Comparison of ENCODE assay signal across 8 cellular contexts in genomic region chr2:204691911-204692510, GRCh38.
DNase-seq lines count a peak whose midpoint lies in the region; ATAC-seq, FAIRE-seq and TF ChIP-seq lines count a peak whose summit lies in the region.

No MANE protein-coding gene starts in this region.

- H3K4me3 ChIP-seq in Jurkat, Clone E6-1 (ENCODE audit: low read length): no peak overlapping the region
- H3K4me3 ChIP-seq in OCI-LY1 (ENCODE audit: low read depth, low read length, poor library complexity, severe bottlenecking) (no peak overlapping the region), mammary epithelial cell (replicated peaks in 1 of 3; ENCODE audit: insufficient read depth in 1 of 3, low read depth in 2 of 3, low read length in 3 of 3) (no peak overlapping the region), kidney (ENCODE audit: low read length in 2 of 2) (no peak overlapping the region), testis (no peak overlapping the region)

- no peak for TF ChIP-seq POLR2A in testis (IDR thresholded peaks at IDR 0.05)

- H3K27me3 ChIP-seq in OCI-LY1 (ENCODE audit: insufficient read depth, low read length): no peaks in the 10 kb centered on the region
- no peaks in the 10 kb centered on the region for H3K27me3 ChIP-seq in mammary epithelial cell (ENCODE audit: insufficient read depth, low read length)
- H3K27me3 ChIP-seq in testis: no peaks in the 10 kb centered on the region

- H3K9ac ChIP-seq in OCI-LY1 (ENCODE audit: low read length) (no peak overlapping the region), mammary epithelial cell (ENCODE audit: insufficient read depth, low read length) (no peak overlapping the region), kidney (ENCODE audit: low read length in 2 of 2) (no peak overlapping the region)

- H3K4me1 ChIP-seq in OCI-LY1 (ENCODE audit: insufficient read depth, low read length, severe bottlenecking) (no peaks in the 10 kb centered on the region), mammary epithelial cell (ENCODE audit: insufficient read depth, low read length) (no peaks in the 10 kb centered on the region), kidney (ENCODE audit: control insufficient read depth in 1 of 2, insufficient read depth in 1 of 2, low read depth in 1 of 2, low read length in 2 of 2) (no peaks in the 10 kb centered on the region), testis (no peaks in the 10 kb centered on the region)

- dilution Hi-C loops in mammary epithelial cell (cut with HindIII; ENCODE audit: low sequenced_read_pairs): no loop called here

- in situ Hi-C loops in mammary epithelial cell (cut with MboI; ENCODE audit: low sequenced_read_pairs in 2 of 2): loop anchor here (5.0 to 25.0 kb wide), 2 partner anchors 355 to 370 kb away; no protein-coding TSS in a partner anchor

- H2AFZ ChIP-seq in OCI-LY1 (ENCODE audit: low read length): no peak overlapping the region
- no peak overlapping the region for H2AFZ ChIP-seq in mammary epithelial cell (ENCODE audit: low read depth, low read length)

- H3K27ac ChIP-seq in OCI-LY1 (ENCODE audit: low read depth, low read length, poor library complexity, severe bottlenecking) (no peak overlapping the region), mammary epithelial cell (ENCODE audit: insufficient read depth, low read depth, low read length) (no peak overlapping the region), kidney (ENCODE audit: low read depth in 2 of 2, low read length in 2 of 2) (no peak overlapping the region), testis (no peak overlapping the region)

- H4K20me1 ChIP-seq in OCI-LY1 (ENCODE audit: insufficient read depth, low read length): no peaks in the 10 kb centered on the region
- H4K20me1 ChIP-seq in mammary epithelial cell (ENCODE audit: insufficient read depth, low read length): no peaks in the 10 kb centered on the region

- H3K4me2 ChIP-seq in OCI-LY1 (ENCODE audit: low read length): no peak overlapping the region
- no peak overlapping the region for H3K4me2 ChIP-seq in mammary epithelial cell (ENCODE audit: insufficient read depth, low read depth, low read length)

- 36% methylated on average over 2 of the region's 2 CpGs for WGBS in mammary epithelial cell (ENCODE audit: low coverage, missing lambda C conversion rate)
- 67 to 68% methylated on average over 2 of the region's 2 CpGs for WGBS in testis, 2 donors

- H3K9me3 ChIP-seq in OCI-LY1 (ENCODE audit: low read length): no peaks in the 10 kb centered on the region
- H3K9me3 ChIP-seq in mammary epithelial cell (replicated peaks; ENCODE audit: insufficient read depth, low read length): no peaks in the 10 kb centered on the region
- H3K9me3 ChIP-seq in kidney (ENCODE audit: control insufficient read depth in 1 of 2, low read length in 2 of 2): no peaks in the 10 kb centered on the region
- H3K9me3 ChIP-seq in testis: no peaks in the 10 kb centered on the region

- CTCF ChIA-PET in mammary epithelial cell (lab: Charles Lee; ENCODE audit: low non-redundant PET): interaction anchor here (0.6 to 0.7 kb wide), 4 partner anchors 35 to 547 kb away, joined by 3 to 6 read pairs (median 4); no protein-coding TSS in a partner anchor

- TF ChIP-seq CTCF in OCI-LY1 (IDR thresholded peaks at IDR 0.05; ENCODE audit: low read length) (peak; percentile 60), mammary epithelial cell (conservative IDR thresholded peaks at IDR 0.05 in 1 of 2, IDR thresholded peaks at IDR 0.05 in 1 of 2; ENCODE audit: extremely low read depth in 1 of 2, insufficient read depth in 1 of 2, low read depth in 1 of 2, low read length in 2 of 2) (peak; percentile 84 to 85), kidney (IDR thresholded peaks at IDR 0.05; ENCODE audit: borderline replicate concordance, extremely low read depth, insufficient read depth) (peak; percentile 75), testis (IDR thresholded peaks at IDR 0.05) (peak; percentile 43 to 56 (median 50))

- BruUV-seq in mammary epithelial cell (replicated peaks; lab: Mats Ljungman, UMichigan): no TSS peak

- H3K9me2 ChIP-seq in OCI-LY1 (ENCODE audit: low read depth, low read length): no peaks in the 10 kb centered on the region

- intact Hi-C loops in mammary epithelial cell (cut with micrococcal nuclease) (loop anchor here (1.0 to 10.0 kb wide), 9 partner anchors 67 to 1255 kb away; partner anchors contain the start of genes NRP2 and PARD3B), kidney (cut with DNase I) (loop anchor here (10.0 kb wide), 1 partner anchor 357 kb away; no protein-coding TSS in a partner anchor), testis (cut with DNase I; ENCODE audit: low total_unique reads) (no loop called here)

- H3K36me3 ChIP-seq in OCI-LY1 (ENCODE audit: insufficient read depth, low read length) (no peaks in the 10 kb centered on the region), mammary epithelial cell (ENCODE audit: insufficient read depth, low read length) (no peaks in the 10 kb centered on the region), kidney (ENCODE audit: control insufficient read depth in 1 of 2, insufficient read depth in 2 of 2, low read length in 2 of 2) (no peaks in the 10 kb centered on the region), testis (ENCODE audit: low read depth, missing control alignments) (no peaks in the 10 kb centered on the region)

- peak; percentile 74 to 77 for DNase-seq in AML-193 (lab: John Stamatoyannopoulos, UW)
- peak; percentile 50 for DNase-seq in Jurkat, Clone E6-1 (ENCODE audit: low read depth, low spot score)
- DNase-seq in mammary epithelial cell: peak; percentile 57
- DNase-seq in kidney: no peak
- DNase-seq in testis: peak; percentile 68

- no peaks in the 10 kb centered on the region for H3K79me2 ChIP-seq in OCI-LY1 (ENCODE audit: insufficient read depth, low read length)
- H3K79me2 ChIP-seq in mammary epithelial cell (ENCODE audit: insufficient read depth, low read length): no peaks in the 10 kb centered on the region

- no peaks in the 10 kb centered on the region for H3F3A ChIP-seq in OCI-LY1 (ENCODE audit: insufficient read depth, low read length)

- FAIRE-seq in kidney (lab: Jason Lieb, UNC): peak; percentile 94

- ATAC-seq in GM18502 (IDR thresholded peaks at IDR 0.05; ENCODE audit: poor library complexity, unreplicated experiment) (peak; percentile 67), HG03460 (IDR thresholded peaks at IDR 0.05; ENCODE audit: unreplicated experiment) (no peak)
